ENCODE assay signal across 18 cellular contexts in genomic region chr4:84908876-84909275, GRCh38. TPM values are rescaled to one million over a fixed set of nuclear protein-coding genes. Genes with fewer than 3 reads are reported as not detected.
DNase-seq lines count a peak whose midpoint lies in the region; ATAC-seq and TF ChIP-seq lines count a peak whose summit lies in the region.
"Had no signal": no experiment of that assay in that cellular context is flagged by ENCODE, and none has a peak within 500 bp of the region (broad histone marks: within the 10 kb centered on the region; RNA-seq: fewer than 3 reads in every experiment).

No MANE protein-coding gene starts in this region.

- no peak overlapping the region for H4K8ac ChIP-seq in trophoblast cell (ENCODE audit: low read depth, low read length)
- H4K8ac ChIP-seq in mesendoderm (ENCODE audit: low read depth, low read length): no peak overlapping the region

- H3K27ac ChIP-seq in trophoblast cell (ENCODE audit: low read depth, low read length) (no peak overlapping the region), mesendoderm (ENCODE audit: low read depth, low read length) (no peak overlapping the region)
- H3K27ac ChIP-seq: A549 had no signal

- H3K79me1 ChIP-seq in trophoblast cell (ENCODE audit: low read length) (no peaks in the 10 kb centered on the region), mesendoderm (ENCODE audit: low read length) (peaks cover 7% of the 10 kb centered on the region)

- H2BK12ac ChIP-seq in trophoblast cell (ENCODE audit: low read length): no peak overlapping the region

- H2BK15ac ChIP-seq in mesendoderm (replicated peaks; ENCODE audit: low read depth): no peak overlapping the region

- no peak overlapping the region for H3K9ac ChIP-seq in trophoblast cell (ENCODE audit: low read length)
- no peak overlapping the region for H3K9ac ChIP-seq in mesendoderm (ENCODE audit: low read length)

- H3K56ac ChIP-seq in mesendoderm (ENCODE audit: low read length): no peak overlapping the region

- H3K27me3 Mint-ChIP-seq in chondrocyte (ENCODE audit: low read depth): no peaks in the 10 kb centered on the region

- H3K4me1 ChIP-seq in trophoblast cell (ENCODE audit: control insufficient read depth in 1 of 2, insufficient read depth in 2 of 2, low read length in 2 of 2) (no peaks in the 10 kb centered on the region), mesendoderm (ENCODE audit: control insufficient read depth, low read depth, low read length) (no peaks in the 10 kb centered on the region)
- H3K4me1 ChIP-seq: A549, HAP-1 had no signal

- no peak overlapping the region for H3K4me3 Mint-ChIP-seq in chondrocyte (ENCODE audit: unreplicated experiment)
- H3K4me3 Mint-ChIP-seq: CD4-positive, alpha-beta memory T cell had no signal

- TF ChIP-seq CTCF in chondrocyte (IDR thresholded peaks at IDR 0.05): no peak
- TF ChIP-seq CTCF in fibroblast of villous mesenchyme (IDR thresholded peaks at IDR 0.05; ENCODE audit: insufficient read depth, low read depth, low read length): no peak

- peak overlapping the region; percentile 12 for H3K27ac Mint-ChIP-seq in chondrocyte (ENCODE audit: unreplicated experiment)
- H3K27ac Mint-ChIP-seq: CD4-positive, alpha-beta memory T cell had no signal

- H3K79me2 ChIP-seq in trophoblast cell (ENCODE audit: control insufficient read depth, insufficient read depth, low read length, poor library complexity) (no peaks in the 10 kb centered on the region), mesendoderm (ENCODE audit: control insufficient read depth, insufficient read depth, low read length) (peaks cover 3% of the 10 kb centered on the region)

- no peak overlapping the region for H2AFZ ChIP-seq in trophoblast cell (ENCODE audit: insufficient read depth, low read length, poor library complexity)

- peak; percentile 13 for DNase-seq in HCEC 1CT
- no peak for DNase-seq in chondrocyte (ENCODE audit: low spot score)
- peak; percentile 72 for DNase-seq in fibroblast of villous mesenchyme (ENCODE audit: low read depth)
- DNase-seq in trophoblast cell: peak; percentile 10 to 70
- no peak for DNase-seq in stimulated activated CD4-positive, alpha-beta T cell treated with anti-CD3 and anti-CD28 coated beads, Interleukin-2, amount 100 ng/mL, for 48 hours
- no peak for DNase-seq in mesendoderm
- DNase-seq: 8988T; ACHN; C1 segment of cervical spinal cord; Calu3; CD4-positive, alpha-beta memory T cell; COR-L47; DMS153; DND-41; GOT3 had no signal

- H3K23ac ChIP-seq in trophoblast cell (ENCODE audit: low read length) (no peak overlapping the region), mesendoderm (ENCODE audit: low read length) (no peak overlapping the region)

- H3K36me3 ChIP-seq in trophoblast cell (ENCODE audit: control insufficient read depth in 1 of 2, insufficient read depth in 2 of 2, low read length in 2 of 2): peaks cover 2 to 4% of the 10 kb centered on the region in 2 experiments
- H3K36me3 ChIP-seq in mesendoderm (ENCODE audit: control insufficient read depth, insufficient read depth, low read length): no peaks in the 10 kb centered on the region
- H3K36me3 ChIP-seq: HAP-1 had no signal

- H3K4me2 ChIP-seq in trophoblast cell (ENCODE audit: low read length): no peak overlapping the region
- H3K4me2 ChIP-seq in mesendoderm (ENCODE audit: low read length): no peak overlapping the region
- H3K4me2 ChIP-seq: A549 had no signal

- H2AK5ac ChIP-seq in trophoblast cell (ENCODE audit: low read length) (no peak overlapping the region), mesendoderm (ENCODE audit: low read length) (no peak overlapping the region)

- no peak overlapping the region for H4K5ac ChIP-seq in mesendoderm (ENCODE audit: low read length)

- no peak for ATAC-seq in HG03439 (IDR thresholded peaks at IDR 0.05; ENCODE audit: unreplicated experiment)
- ATAC-seq: A549 had no signal

- H4K12ac ChIP-seq in trophoblast cell (ENCODE audit: low read depth, low read length): no peak overlapping the region

- H4K91ac ChIP-seq in trophoblast cell (ENCODE audit: low read depth, low read length): no peak overlapping the region

- no CpG with 5 or more reads among the region's 4 CpGs for WGBS in trophoblast cell (ENCODE audit: extremely low coverage, insufficient coverage, insufficient read length)
- no CpG with 5 or more reads among the region's 4 CpGs for WGBS in mesendoderm (ENCODE audit: extremely low coverage, insufficient coverage, low lambda C conversion rate)

- H3K9me3 ChIP-seq in trophoblast cell (ENCODE audit: insufficient read depth, low read depth, low read length): no peaks in the 10 kb centered on the region
- H3K9me3 ChIP-seq: A549, HAP-1 had no signal

- H3K4me3 ChIP-seq in fibroblast of villous mesenchyme (ENCODE audit: low read depth, low read length) (no peak overlapping the region), trophoblast cell (ENCODE audit: low read depth, low read length) (no peak overlapping the region), mesendoderm (ENCODE audit: low read length) (no peak overlapping the region)
- H3K4me3 ChIP-seq: A549, HAP-1 had no signal

- H3K18ac ChIP-seq in trophoblast cell (ENCODE audit: low read length) (no peak overlapping the region), mesendoderm (ENCODE audit: low read length) (no peak overlapping the region)

- H3K4ac ChIP-seq in trophoblast cell (ENCODE audit: low read depth, low read length): no peak overlapping the region
- no peak overlapping the region for H3K4ac ChIP-seq in mesendoderm (ENCODE audit: low read depth, low read length)

- H3K14ac ChIP-seq in trophoblast cell (ENCODE audit: low read length): no peak overlapping the region

- H2BK5ac ChIP-seq in trophoblast cell (ENCODE audit: low read depth, low read length, poor library complexity) (no peak overlapping the region), mesendoderm (ENCODE audit: low read length) (no peak overlapping the region)

- no peaks in the 10 kb centered on the region for H3K27me3 ChIP-seq in trophoblast cell (ENCODE audit: insufficient read depth, low read length)
- no peaks in the 10 kb centered on the region for H3K27me3 ChIP-seq in mesendoderm (ENCODE audit: insufficient read depth, low read length, poor library complexity)

- peaks cover 10% of the 10 kb centered on the region for H3K36me3 Mint-ChIP-seq in chondrocyte (ENCODE audit: low read depth)
- H3K36me3 Mint-ChIP-seq: CD4-positive, alpha-beta memory T cell had no signal

- H2BK120ac ChIP-seq in trophoblast cell (ENCODE audit: insufficient read depth, low read length, poor library complexity) (no peak overlapping the region), mesendoderm (ENCODE audit: low read depth, low read length) (no peak overlapping the region)

- H3K9me3 Mint-ChIP-seq in chondrocyte (ENCODE audit: low read depth): peaks cover 2% of the 10 kb centered on the region

- H3K4me1 Mint-ChIP-seq in chondrocyte (ENCODE audit: low read depth): peaks cover 17% of the 10 kb centered on the region
- H3K4me1 Mint-ChIP-seq: CD4-positive, alpha-beta memory T cell had no signal

RNA-seq across cellular contexts. Expression of gene WDFY3, which starts 57.6 kb away (rescaled TPM):
- total RNA-seq in chondrocyte (59.5 to 80.1 TPM (median 61.9 TPM) in 3 replicates), fibroblast of villous mesenchyme (75.7 and 98.0 TPM in 2 replicates)
- 30.1 and 30.5 TPM in 2 replicates for polyA plus RNA-seq in trophoblast cell (2013)
- 23.7 TPM for polyA plus RNA-seq in mesendoderm (2013, experiment 1 of 2)
- polyA plus RNA-seq in mesendoderm (2013, experiment 2 of 2): 23.9 TPM

Comparison
In these comparisons a context has a peak if more than half of its experiments do, and no peak if none do; other contexts are left out.
1. DNase-seq: peak in HCEC 1CT (single experiment), fibroblast of villous mesenchyme (single experiment) and trophoblast cell (2 of 2); none in chondrocyte (single experiment), stimulated activated CD4-positive, alpha-beta T cell treated with anti-CD3 and anti-CD28 coated beads, Interleukin-2, amount 100 ng/mL, for 48 hours (0 of 2) and mesendoderm (single experiment).